ENCODE assay signal across 12 cellular contexts in genomic region chr1:237470712-237471310, GRCh38.
DNase-seq lines count a peak whose midpoint lies in the region; ATAC-seq and TF ChIP-seq lines count a peak whose summit lies in the region.
"Had no signal": no experiment of that assay in that cellular context is flagged by ENCODE, and none has a peak within 500 bp of the region (broad histone marks: within the 10 kb centered on the region; RNA-seq: fewer than 3 reads in every experiment).

No MANE protein-coding gene starts in this region.

- H3K27me3 Mint-ChIP-seq in endodermal cell (ENCODE audit: insufficient read depth), result no peaks in the 10 kb centered on the region
- H3K27me3 Mint-ChIP-seq in glutamatergic neuron (ENCODE audit: unreplicated experiment), result no peaks in the 10 kb centered on the region
- peaks cover 0 to 2% (median 2%) of the 10 kb centered on the region in 3 donors for H3K27me3 Mint-ChIP-seq in immature natural killer cell (ENCODE audit: low read depth in 3 of 3)
- H3K27me3 Mint-ChIP-seq in T-cell, result peaks cover 4 to 5% of the 10 kb centered on the region in 2 donors

- no peaks in the 10 kb centered on the region for H3K36me3 ChIP-seq in endodermal cell (ENCODE audit: control insufficient read depth, insufficient read depth, low read length)

- no peaks in the 10 kb centered on the region for H3K9me3 ChIP-seq in endodermal cell (ENCODE audit: control insufficient read depth, low read length)

- H3K4me1 Mint-ChIP-seq in endodermal cell, result no peaks in the 10 kb centered on the region
- H3K4me1 Mint-ChIP-seq in glutamatergic neuron (ENCODE audit: low read depth, unreplicated experiment), result no peaks in the 10 kb centered on the region
- no peaks in the 10 kb centered on the region for H3K4me1 Mint-ChIP-seq in immature natural killer cell
- no peaks in the 10 kb centered on the region for H3K4me1 Mint-ChIP-seq in T-cell

- no peaks in the 10 kb centered on the region for H3K36me3 Mint-ChIP-seq in endodermal cell (ENCODE audit: low read depth)
- no peaks in the 10 kb centered on the region for H3K36me3 Mint-ChIP-seq in glutamatergic neuron (ENCODE audit: unreplicated experiment)
- no peaks in the 10 kb centered on the region for H3K36me3 Mint-ChIP-seq in immature natural killer cell
- H3K36me3 Mint-ChIP-seq in T-cell, result no peaks in the 10 kb centered on the region

- no peak overlapping the region for H3K4me3 ChIP-seq in endodermal cell (ENCODE audit: low read length)

- no peak for TF ChIP-seq CTCF in endodermal cell (conservative IDR thresholded peaks at IDR 0.05)
- TF ChIP-seq CTCF in glutamatergic neuron (IDR thresholded peaks at IDR 0.05; ENCODE audit: partially characterized antibody, unreplicated experiment), result no peak

- no peaks in the 10 kb centered on the region for H3K9me3 Mint-ChIP-seq in endodermal cell
- no peaks in the 10 kb centered on the region for H3K9me3 Mint-ChIP-seq in glutamatergic neuron (ENCODE audit: unreplicated experiment)
- H3K9me3 Mint-ChIP-seq in immature natural killer cell, result peaks cover 0 to 7% (median 2%) of the 10 kb centered on the region in 6 donors
- H3K9me3 Mint-ChIP-seq in T-cell, result peaks cover 0 to 14% (median 2%) of the 10 kb centered on the region in 3 donors

- CTCF ChIA-PET in T-cell (lab: Charles Lee), result no interaction called here

- WGBS in endodermal cell (ENCODE audit: insufficient coverage in 1 of 2, insufficient read length in 1 of 2), 2 experiments, result 88 to 95% methylated on average over 4 to 7 of the region's 7 CpGs

- H3K27ac ChIP-seq in endodermal cell (ENCODE audit: low read depth, low read length), result no peak overlapping the region
- H3K27ac ChIP-seq: parathyroid adenoma had no signal

- H3K27ac Mint-ChIP-seq in endodermal cell (no peak overlapping the region), glutamatergic neuron (ENCODE audit: unreplicated experiment) (no peak overlapping the region), immature natural killer cell (no peak overlapping the region), T-cell (no peak overlapping the region)

- POLR2A ChIA-PET in T-cell (lab: Charles Lee), result no interaction called here

- no peaks in the 10 kb centered on the region for H3K4me1 ChIP-seq in endodermal cell (ENCODE audit: control insufficient read depth, insufficient read depth, low read length)
- H3K4me1 ChIP-seq: parathyroid adenoma had no signal

- H3K4me3 Mint-ChIP-seq in endodermal cell (no peak overlapping the region), glutamatergic neuron (ENCODE audit: unreplicated experiment) (no peak overlapping the region), immature natural killer cell (no peak overlapping the region), T-cell (no peak overlapping the region)

- H3K27me3 ChIP-seq in endodermal cell (ENCODE audit: control insufficient read depth, insufficient read depth, low read length, poor library complexity, severe bottlenecking), result no peaks in the 10 kb centered on the region

- H3K9ac ChIP-seq in endodermal cell (ENCODE audit: extremely low read depth, low read length, poor library complexity, severe bottlenecking), result no peak overlapping the region
- H3K9ac ChIP-seq: parathyroid adenoma had no signal

- DNase-seq in CMK (ENCODE audit: low read depth) (peak; percentile 87), HUDEP-2 (lab: John Stamatoyannopoulos, UW; ENCODE audit: unreplicated experiment in 76 of 76) (peak in 53 of 76 experiments; percentile 3 to 88 (median 30)), NCI-H69 (lab: John Stamatoyannopoulos, UW) (peak; percentile 62), endodermal cell (peak; percentile 63), glutamatergic neuron (no peak), immature natural killer cell (no peak), T-cell (no peak)
- DNase-seq: erythroblast; Kasumi-1; stimulated activated CD4-positive, alpha-beta T cell treated with anti-CD3 and anti-CD28 coated beads, Interleukin-4, amount 100 ng/mL, for 4 hours had no signal

- ATAC-seq in HG03469 (IDR thresholded peaks at IDR 0.05; ENCODE audit: unreplicated experiment) (no peak), T-cell (replicated peaks in 1 of 4) (no peak)

Comparison
In these comparisons a context has a peak if more than half of its experiments do, and no peak if none do; other contexts are left out.
1. DNase-seq: peak in CMK (single experiment), HUDEP-2 (53 of 76), NCI-H69 (single experiment) and endodermal cell (single experiment); none in glutamatergic neuron (single experiment), immature natural killer cell (0 of 3) and T-cell (0 of 34).